In the genomic region with DNA sequence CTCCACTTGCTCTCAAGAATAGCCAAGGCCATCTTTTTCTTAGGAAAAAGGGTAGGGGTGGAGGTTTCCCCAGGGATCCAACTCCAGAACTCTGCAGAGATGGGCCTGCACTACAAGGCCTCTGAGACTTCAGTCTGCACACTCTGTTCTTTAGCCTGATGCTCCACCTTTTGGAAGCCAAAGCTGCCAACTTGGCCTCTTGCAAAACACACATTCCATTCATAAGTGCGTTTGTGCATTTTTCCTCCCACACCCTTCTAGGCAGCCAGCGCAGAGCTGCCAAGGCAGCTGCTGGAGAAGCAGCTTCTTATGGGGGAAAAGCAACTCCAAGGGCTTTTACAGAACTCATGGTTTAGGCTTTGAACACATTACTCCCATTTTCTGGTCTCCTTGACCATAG, we compare ENCODE assay signal across 1 cellular context.
TF ChIP-seq lines count a peak whose summit lies in the region.

No MANE protein-coding gene starts in this region.

TF ChIP-seq in SK-N-SH, 30 proteins besides CTCF, POLR2A, EP300 and RAD21 (continued from another document):
- TF ChIP-seq, protein P1, sequence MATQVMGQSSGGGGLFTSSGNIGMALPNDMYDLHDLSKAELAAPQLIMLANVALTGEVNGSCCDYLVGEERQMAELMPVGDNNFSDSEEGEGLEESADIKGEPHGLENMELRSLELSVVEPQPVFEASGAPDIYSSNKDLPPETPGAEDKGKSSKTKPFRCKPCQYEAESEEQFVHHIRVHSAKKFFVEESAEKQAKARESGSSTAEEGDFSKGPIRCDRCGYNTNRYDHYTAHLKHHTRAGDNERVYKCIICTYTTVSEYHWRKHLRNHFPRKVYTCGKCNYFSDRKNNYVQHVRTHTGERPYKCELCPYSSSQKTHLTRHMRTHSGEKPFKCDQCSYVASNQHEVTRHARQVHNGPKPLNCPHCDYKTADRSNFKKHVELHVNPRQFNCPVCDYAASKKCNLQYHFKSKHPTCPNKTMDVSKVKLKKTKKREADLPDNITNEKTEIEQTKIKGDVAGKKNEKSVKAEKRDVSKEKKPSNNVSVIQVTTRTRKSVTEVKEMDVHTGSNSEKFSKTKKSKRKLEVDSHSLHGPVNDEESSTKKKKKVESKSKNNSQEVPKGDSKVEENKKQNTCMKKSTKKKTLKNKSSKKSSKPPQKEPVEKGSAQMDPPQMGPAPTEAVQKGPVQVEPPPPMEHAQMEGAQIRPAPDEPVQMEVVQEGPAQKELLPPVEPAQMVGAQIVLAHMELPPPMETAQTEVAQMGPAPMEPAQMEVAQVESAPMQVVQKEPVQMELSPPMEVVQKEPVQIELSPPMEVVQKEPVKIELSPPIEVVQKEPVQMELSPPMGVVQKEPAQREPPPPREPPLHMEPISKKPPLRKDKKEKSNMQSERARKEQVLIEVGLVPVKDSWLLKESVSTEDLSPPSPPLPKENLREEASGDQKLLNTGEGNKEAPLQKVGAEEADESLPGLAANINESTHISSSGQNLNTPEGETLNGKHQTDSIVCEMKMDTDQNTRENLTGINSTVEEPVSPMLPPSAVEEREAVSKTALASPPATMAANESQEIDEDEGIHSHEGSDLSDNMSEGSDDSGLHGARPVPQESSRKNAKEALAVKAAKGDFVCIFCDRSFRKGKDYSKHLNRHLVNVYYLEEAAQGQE (IDR thresholded peaks at IDR 0.05; ENCODE audit: low read depth, low read length), result no peak
- TF ChIP-seq MEF2A (IDR thresholded peaks at IDR 0.05; ENCODE audit: borderline replicate concordance, low read depth) (no peak), POLR2AphosphoS5 (IDR thresholded peaks at IDR 0.05; ENCODE audit: low read depth, low read length) (no peak), JUND (IDR thresholded peaks at IDR 0.05) (no peak)
